In genomic region chr3:42979044-42979962, GRCh38 we compare ENCODE assay signal across 8 cellular contexts. TPM values are rescaled to one million over a fixed set of nuclear protein-coding genes. Genes with fewer than 3 reads are reported as not detected.
DNase-seq lines count a peak whose midpoint lies in the region; ATAC-seq and TF ChIP-seq lines count a peak whose summit lies in the region.

Gene GASK1A, plus strand, starts transcription at chr3:42979311. Its CDS starts 332 bp downstream, at chr3:42979643.

- ATAC-seq in IMR-90 (ENCODE audit: low read depth), result peak; percentile 62
- peak; percentile 69 for ATAC-seq in activated CD8-positive, alpha-beta memory T cell treated with anti-CD3 and anti-CD28 coated beads, Interleukin-2, amount 10 ng/mL, durations not matched to agents 7 days and 5 days
- no peak for ATAC-seq in GM21360 (IDR thresholded peaks at IDR 0.05; ENCODE audit: unreplicated experiment)
- no peak for ATAC-seq in HG03095 (IDR thresholded peaks at IDR 0.05; ENCODE audit: unreplicated experiment)
- no peak for ATAC-seq in GM21390 (IDR thresholded peaks at IDR 0.05; ENCODE audit: unreplicated experiment)

- peak within 1 kb of the TSS in 7 of 11 experiments; percentile 43 to 57 (median 50); a peak in 9 of 22 replicates for H3K9ac ChIP-seq in BLaER1 treated with 17β-estradiol and CSF1 and Interleukin-3, amounts not matched to agents 10 nM and 100 nM
- no peak within 1 kb of the TSS for H3K9ac ChIP-seq in IMR-90 (ENCODE audit: low read depth, low read length)

- TF ChIP-seq CTCF in IMR-90 (conservative IDR thresholded peaks at IDR 0.05; ENCODE audit: low read depth, low read length) (no peak), neutrophil (IDR thresholded peaks at IDR 0.05) (no peak)

- H2AK9ac ChIP-seq in IMR-90 (replicated peaks; ENCODE audit: low read depth, low read length, poor library complexity), result no peak within 1 kb of the TSS

- H3K27me3 Mint-ChIP-seq in activated CD8-positive, alpha-beta memory T cell treated with anti-CD3 and anti-CD28 coated beads, Interleukin-2, amount 10 ng/mL, durations not matched to agents 7 days and 5 days, result peaks cover 57% of the 10 kb centered on the region

- H4K5ac ChIP-seq in IMR-90 (ENCODE audit: low read depth, low read length), result no peak within 1 kb of the TSS

- peaks cover 29 to 49% (median 32%) of the 10 kb centered on the region in 11 experiments for H3K9me3 ChIP-seq in BLaER1 treated with 17β-estradiol and CSF1 and Interleukin-3, amounts not matched to agents 10 nM and 100 nM (replicated peaks in 1 of 11)
- H3K9me3 ChIP-seq in IMR-90 (ENCODE audit: control insufficient read depth, insufficient read depth, low read length), result peaks cover 8% of the 10 kb centered on the region
- H3K9me3 ChIP-seq in neutrophil, result no peaks in the 10 kb centered on the region

- intact Hi-C loops in IMR-90 (cut with micrococcal nuclease), result no loop called here

- H3K36me3 Mint-ChIP-seq in activated CD8-positive, alpha-beta memory T cell treated with anti-CD3 and anti-CD28 coated beads, Interleukin-2, amount 10 ng/mL, durations not matched to agents 7 days and 5 days, result peaks cover 7% of the 10 kb centered on the region

- no peak within 1 kb of the TSS for H3K27ac ChIP-seq in BLaER1 treated with 17β-estradiol and CSF1 and Interleukin-3, amounts not matched to agents 10 nM and 100 nM
- H3K27ac ChIP-seq in IMR-90 (ENCODE audit: insufficient read depth, low read length) (no peak within 1 kb of the TSS), neutrophil (no peak within 1 kb of the TSS)

- no peak within 1 kb of the TSS for H2BK15ac ChIP-seq in IMR-90 (ENCODE audit: low read depth, low read length)

- peaks cover 11% of the 10 kb centered on the region for H3K9me3 Mint-ChIP-seq in activated CD8-positive, alpha-beta memory T cell treated with anti-CD3 and anti-CD28 coated beads, Interleukin-2, amount 10 ng/mL, durations not matched to agents 7 days and 5 days (ENCODE audit: low read depth)

- no peaks in the 10 kb centered on the region for H3K79me1 ChIP-seq in IMR-90 (ENCODE audit: low read depth in 1 of 2, low read length in 2 of 2)

- POLR2A ChIA-PET in IMR-90 (lab: Charles Lee; ENCODE audit: unreplicated experiment), result no interaction called here

- H3K4me1 Mint-ChIP-seq in activated CD8-positive, alpha-beta memory T cell treated with anti-CD3 and anti-CD28 coated beads, Interleukin-2, amount 10 ng/mL, durations not matched to agents 7 days and 5 days, result peaks cover 4% of the 10 kb centered on the region

- CTCF ChIA-PET in IMR-90 (lab: Yijun Ruan, JAX), result no interaction called here
- CTCF ChIA-PET in activated CD8-positive, alpha-beta memory T cell treated with anti-CD3 and anti-CD28 coated beads, Interleukin-2, amount 10 ng/mL, durations not matched to agents 7 days and 5 days (lab: Charles Lee), result no interaction called here

- no TSS peak for BruUV-seq in IMR-90 (replicated peaks; lab: Mats Ljungman, UMichigan)

- no peak within 1 kb of the TSS for H4K8ac ChIP-seq in IMR-90 (ENCODE audit: low read depth in 2 of 2, low read length in 2 of 2)

- no peak within 1 kb of the TSS for H2BK120ac ChIP-seq in IMR-90 (ENCODE audit: low read depth, low read length)

- H3K9me1 ChIP-seq in IMR-90 (ENCODE audit: insufficient read depth, low read length), result no peaks in the 10 kb centered on the region

- no peak for TF ChIP-seq RAD21 in IMR-90 (IDR thresholded peaks at IDR 0.05; ENCODE audit: low read length)

- no peak within 1 kb of the TSS for H4K91ac ChIP-seq in IMR-90 (ENCODE audit: insufficient read depth, low read depth, low read length)

- H2BK5ac ChIP-seq in IMR-90 (ENCODE audit: low read depth, low read length, poor library complexity, severe bottlenecking), result no peak within 1 kb of the TSS

- H3K4me1 ChIP-seq in BLaER1 treated with 17β-estradiol and CSF1 and Interleukin-3, amounts not matched to agents 10 nM and 100 nM, result peaks cover 3 to 12% (median 8%) of the 10 kb centered on the region in 10 experiments; a peak in 16 of 20 replicates
- no peaks in the 10 kb centered on the region for H3K4me1 ChIP-seq in IMR-90 (ENCODE audit: control insufficient read depth, insufficient read depth, low read length)
- H3K4me1 ChIP-seq in neutrophil (ENCODE audit: control insufficient read depth in 1 of 2, insufficient read depth in 1 of 2, low read depth in 1 of 2, low read length in 1 of 2), result peaks cover 9 to 10% of the 10 kb centered on the region in 2 experiments

- TF ChIP-seq POLR2A in IMR-90 (IDR thresholded peaks at IDR 0.05; ENCODE audit: low read depth, low read length), result no peak

- H3K27ac Mint-ChIP-seq in activated CD8-positive, alpha-beta memory T cell treated with anti-CD3 and anti-CD28 coated beads, Interleukin-2, amount 10 ng/mL, durations not matched to agents 7 days and 5 days, result no peak within 1 kb of the TSS

- H3K4me2 ChIP-seq in BLaER1 treated with 17β-estradiol and CSF1 and Interleukin-3, amounts not matched to agents 10 nM and 100 nM, result peak within 1 kb of the TSS; percentile 88 to 99 (median 92)
- H3K4me2 ChIP-seq in IMR-90 (ENCODE audit: low read depth, low read length), result peak within 1 kb of the TSS; percentile 59; the same call in 1 of the 2 replicates

- 1% methylated on average over 21 of the region's 79 CpGs; no CpG with 5 or more reads in 1 of the 2 experiments for WGBS in IMR-90 (ENCODE audit: extremely low coverage in 2 of 2, insufficient read length in 1 of 2), 2 experiments

- H3K18ac ChIP-seq in IMR-90 (ENCODE audit: low read depth, low read length), result no peak within 1 kb of the TSS

- H2BK20ac ChIP-seq in IMR-90 (ENCODE audit: low read depth, low read length), result no peak within 1 kb of the TSS

- peak within 1 kb of the TSS; percentile 39 for H3K4me3 Mint-ChIP-seq in activated CD8-positive, alpha-beta memory T cell treated with anti-CD3 and anti-CD28 coated beads, Interleukin-2, amount 10 ng/mL, durations not matched to agents 7 days and 5 days

- in situ Hi-C loops in IMR-90 (cut with MboI; ENCODE audit: low sequenced_read_pairs), result no loop called here

- dilution Hi-C loops in IMR-90 (cut with HindIII; ENCODE audit: low sequenced_read_pairs, unreplicated experiment), result no loop called here

- peaks cover 41 to 51% (median 48%) of the 10 kb centered on the region in 11 experiments for H3K27me3 ChIP-seq in BLaER1 treated with 17β-estradiol and CSF1 and Interleukin-3, amounts not matched to agents 10 nM and 100 nM
- H3K27me3 ChIP-seq in IMR-90 (ENCODE audit: control insufficient read depth, insufficient read depth, low read length), result peaks cover 40% of the 10 kb centered on the region
- peaks cover 54% of the 10 kb centered on the region for H3K27me3 ChIP-seq in neutrophil

- H4K20me1 ChIP-seq in BLaER1 treated with 17β-estradiol and CSF1 and Interleukin-3, amounts not matched to agents 10 nM and 100 nM, result peaks cover 0 to 5% (median 0%) of the 10 kb centered on the region in 11 experiments; a peak in 2 of 22 replicates
- H4K20me1 ChIP-seq in IMR-90 (ENCODE audit: insufficient read depth, low read length), result no peaks in the 10 kb centered on the region

- H3K4ac ChIP-seq in IMR-90 (ENCODE audit: low read depth, low read length), result no peak within 1 kb of the TSS

- 0 out of 22 replicates have a peak, but pooled peaks cover 0 to 1% (median 0%) of the 10 kb centered on the region in 11 experiments for H3K36me3 ChIP-seq in BLaER1 treated with 17β-estradiol and CSF1 and Interleukin-3, amounts not matched to agents 10 nM and 100 nM
- H3K36me3 ChIP-seq in IMR-90 (ENCODE audit: control insufficient read depth, insufficient read depth, low read length) (no peaks in the 10 kb centered on the region), neutrophil (no peaks in the 10 kb centered on the region)

- no peak within 1 kb of the TSS for H2AK5ac ChIP-seq in IMR-90 (ENCODE audit: low read depth, low read length)

- H3K4me3 ChIP-seq in BLaER1 treated with 17β-estradiol and CSF1 and Interleukin-3, amounts not matched to agents 10 nM and 100 nM, result peak within 1 kb of the TSS; percentile 53 to 75 (median 63)
- H3K4me3 ChIP-seq in IMR-90 (ENCODE audit: insufficient read depth, low read depth, low read length) (no peak within 1 kb of the TSS; the same call in 1 of the 2 replicates), neutrophil (ENCODE audit: low read depth in 1 of 2, low read length in 1 of 2) (peak within 1 kb of the TSS; percentile 34 to 50)

- DNase-seq in IMR-90 (no peak), glomerular visceral epithelial cell (ENCODE audit: extremely low spot score) (peak; percentile 5)
- DNase-seq in activated CD8-positive, alpha-beta memory T cell treated with anti-CD3 and anti-CD28 coated beads, Interleukin-2, amount 10 ng/mL, durations not matched to agents 7 days and 5 days, result no peak

- H3K56ac ChIP-seq in IMR-90 (ENCODE audit: extremely low read depth, insufficient read depth, low read length), result no peak within 1 kb of the TSS

- peak within 1 kb of the TSS; percentile 78 for H2AFZ ChIP-seq in IMR-90 (replicated peaks; ENCODE audit: low read length, poor library complexity)

- no peak within 1 kb of the TSS for H3K23ac ChIP-seq in IMR-90 (ENCODE audit: low read depth, low read length)

- no peak within 1 kb of the TSS for H3K14ac ChIP-seq in IMR-90 (replicated peaks; ENCODE audit: low read depth, low read length)

TF ChIP-seq in IMR-90, 13 proteins besides CTCF, POLR2A, EP300 and RAD21:
- no peak for TF ChIP-seq MXI1 (IDR thresholded peaks at IDR 0.05; ENCODE audit: borderline replicate concordance, low read depth, low read length)
- TF ChIP-seq USF2 (IDR thresholded peaks at IDR 0.05; ENCODE audit: low read depth, low read length), result no peak
- TF ChIP-seq RCOR1 (IDR thresholded peaks at IDR 0.05; ENCODE audit: insufficient replicate concordance, low read length), result no peak
- TF ChIP-seq MAFK (IDR thresholded peaks at IDR 0.05; ENCODE audit: low read depth, low read length), result no peak
- no peak for TF ChIP-seq CHD1 (IDR thresholded peaks at IDR 0.05; ENCODE audit: low read depth, low read length)
- no peak for TF ChIP-seq MAZ (IDR thresholded peaks at IDR 0.05; ENCODE audit: borderline replicate concordance, low read depth, low read length)
- TF ChIP-seq CEBPB (IDR thresholded peaks at IDR 0.05; ENCODE audit: low read depth, low read length), result no peak

RNA-seq across cellular contexts. Expression of gene GASK1A, which starts in this region (rescaled TPM):
- total RNA-seq in IMR-90 (2012; rRNA removed), result 0.18 and 0.28 TPM in 2 replicates
- 0.06 and 0.19 TPM in 2 replicates for polyA plus RNA-seq in IMR-90 (2012; rRNA removed)
- polyA plus RNA-seq in IMR-90 (2012; cell fraction: cytosol; rRNA removed), result 0.09 and 0.14 TPM in 2 replicates
- polyA plus RNA-seq in IMR-90 (2012; cell fraction: nucleus; rRNA removed; ENCODE audit: low replicate concordance), result 0.18 and 0.44 TPM in 2 replicates
- not detected for total RNA-seq in activated CD8-positive, alpha-beta memory T cell treated with anti-CD3 and anti-CD28 coated beads, Interleukin-2, amount 10 ng/mL, durations not matched to agents 7 days and 5 days

Comparison
In these comparisons a context has a peak if more than half of its experiments do, and no peak if none do; other contexts are left out.
1. Peak in ATAC-seq and H3K4me2 ChIP-seq in IMR-90; RNA of the gene not detected or under 1 TPM.
2. Peak in ATAC-seq in activated CD8-positive, alpha-beta memory T cell treated with anti-CD3 and anti-CD28 coated beads, Interleukin-2, amount 10 ng/mL, durations not matched to agents 7 days and 5 days; RNA of the gene not detected or under 1 TPM.